In genomic region chr4:156113138-156113537, GRCh38 we compare ENCODE assay signal across 11 cellular contexts.
DNase-seq lines count a peak whose midpoint lies in the region; ATAC-seq and TF ChIP-seq lines count a peak whose summit lies in the region.
"Had no signal": no experiment of that assay in that cellular context is flagged by ENCODE, and none has a peak within 500 bp of the region (broad histone marks: within the 10 kb centered on the region; RNA-seq: fewer than 3 reads in every experiment).

No MANE protein-coding gene starts in this region.

- in situ Hi-C loops in GM13976 (cut with MboI; ENCODE audit: low sequenced_read_pairs, unreplicated experiment): no loop called here

- no peaks in the 10 kb centered on the region for H3K27me3 Mint-ChIP-seq in activated naive CD8-positive, alpha-beta T cell treated with anti-CD3 and anti-CD28 coated beads for 36 hours

- no peak overlapping the region for H3K9ac ChIP-seq in OCI-LY1 (ENCODE audit: low read length)

- H3K4me3 ChIP-seq in ACC112 (ENCODE audit: low read depth, low read length) (no peak overlapping the region), OCI-LY1 (ENCODE audit: low read depth, low read length, poor library complexity, severe bottlenecking) (no peak overlapping the region), fibroblast of villous mesenchyme (ENCODE audit: low read depth, low read length) (no peak overlapping the region)

- no peaks in the 10 kb centered on the region for H3K9me3 Mint-ChIP-seq in activated naive CD8-positive, alpha-beta T cell treated with anti-CD3 and anti-CD28 coated beads for 36 hours

- H2AFZ ChIP-seq in ACC112 (ENCODE audit: low read length, unreplicated experiment) (peak overlapping the region; percentile 48), OCI-LY1 (ENCODE audit: low read length) (no peak overlapping the region)

- ATAC-seq in GM21381 (IDR thresholded peaks at IDR 0.05; ENCODE audit: unreplicated experiment): no peak

- H3K27me3 ChIP-seq in ACC112 (ENCODE audit: insufficient read depth, low read length) (no peaks in the 10 kb centered on the region), OCI-LY1 (ENCODE audit: insufficient read depth, low read length) (no peaks in the 10 kb centered on the region)

- no peaks in the 10 kb centered on the region for H3F3A ChIP-seq in OCI-LY1 (ENCODE audit: insufficient read depth, low read length)

- H3K4me3 Mint-ChIP-seq in activated naive CD8-positive, alpha-beta T cell treated with anti-CD3 and anti-CD28 coated beads for 36 hours: no peak overlapping the region

- H3K27ac ChIP-seq in ACC112 (ENCODE audit: low read depth, low read length): no peak overlapping the region
- no peak overlapping the region for H3K27ac ChIP-seq in OCI-LY1 (ENCODE audit: low read depth, low read length, poor library complexity, severe bottlenecking)

- no peaks in the 10 kb centered on the region for H3K36me3 Mint-ChIP-seq in activated naive CD8-positive, alpha-beta T cell treated with anti-CD3 and anti-CD28 coated beads for 36 hours

- H3K9me2 ChIP-seq in OCI-LY1 (ENCODE audit: low read depth, low read length): no peaks in the 10 kb centered on the region

- peaks cover 36% of the 10 kb centered on the region for H3K4me1 ChIP-seq in ACC112 (ENCODE audit: control insufficient read depth, insufficient read depth, low read length, unreplicated experiment)
- no peaks in the 10 kb centered on the region for H3K4me1 ChIP-seq in OCI-LY1 (ENCODE audit: insufficient read depth, low read length, severe bottlenecking)

- H3K27ac Mint-ChIP-seq in activated naive CD8-positive, alpha-beta T cell treated with anti-CD3 and anti-CD28 coated beads for 36 hours: no peak overlapping the region

- H3K36me3 ChIP-seq in ACC112 (ENCODE audit: insufficient read depth, low read length): no peaks in the 10 kb centered on the region
- no peaks in the 10 kb centered on the region for H3K36me3 ChIP-seq in OCI-LY1 (ENCODE audit: insufficient read depth, low read length)

- DNase-seq in GM13976 (ENCODE audit: low spot score) (peak; percentile 4), fibroblast of villous mesenchyme (ENCODE audit: low read depth) (no peak), NCI-H2029 (lab: John Stamatoyannopoulos, UW) (no peak)
- DNase-seq in activated naive CD8-positive, alpha-beta T cell treated with anti-CD3 and anti-CD28 coated beads for 36 hours: no peak
- DNase-seq in activated CD4-positive, alpha-beta T cell treated with anti-CD3 and anti-CD28 coated beads, Interleukin-2, amount 50 U/mL, for 4 hours: no peak
- DNase-seq: DMS153, NCI-H510A, T-helper 9 cell had no signal

- TF ChIP-seq CTCF in GM13976 (IDR thresholded peaks at IDR 0.05; ENCODE audit: borderline replicate concordance, control extremely low read depth, extremely low read depth, insufficient read depth, missing control alignments) (no peak), OCI-LY1 (IDR thresholded peaks at IDR 0.05; ENCODE audit: low read length) (peak; percentile 35; the same call in 1 of the 2 replicates), fibroblast of villous mesenchyme (IDR thresholded peaks at IDR 0.05; ENCODE audit: insufficient read depth, low read depth, low read length) (peak; percentile 16)

- H3K79me2 ChIP-seq in ACC112 (ENCODE audit: control insufficient read depth, insufficient read depth, low read length, unreplicated experiment): no peaks in the 10 kb centered on the region
- no peaks in the 10 kb centered on the region for H3K79me2 ChIP-seq in OCI-LY1 (ENCODE audit: insufficient read depth, low read length)

- no peaks in the 10 kb centered on the region for H3K9me3 ChIP-seq in OCI-LY1 (ENCODE audit: low read length)

- H4K20me1 ChIP-seq in OCI-LY1 (ENCODE audit: insufficient read depth, low read length): no peaks in the 10 kb centered on the region

- no peaks in the 10 kb centered on the region for H3K4me1 Mint-ChIP-seq in activated naive CD8-positive, alpha-beta T cell treated with anti-CD3 and anti-CD28 coated beads for 36 hours

- no peak overlapping the region for H3K4me2 ChIP-seq in OCI-LY1 (ENCODE audit: low read length)
